ENCODE assay signal across 4 cellular contexts in the genomic region with DNA sequence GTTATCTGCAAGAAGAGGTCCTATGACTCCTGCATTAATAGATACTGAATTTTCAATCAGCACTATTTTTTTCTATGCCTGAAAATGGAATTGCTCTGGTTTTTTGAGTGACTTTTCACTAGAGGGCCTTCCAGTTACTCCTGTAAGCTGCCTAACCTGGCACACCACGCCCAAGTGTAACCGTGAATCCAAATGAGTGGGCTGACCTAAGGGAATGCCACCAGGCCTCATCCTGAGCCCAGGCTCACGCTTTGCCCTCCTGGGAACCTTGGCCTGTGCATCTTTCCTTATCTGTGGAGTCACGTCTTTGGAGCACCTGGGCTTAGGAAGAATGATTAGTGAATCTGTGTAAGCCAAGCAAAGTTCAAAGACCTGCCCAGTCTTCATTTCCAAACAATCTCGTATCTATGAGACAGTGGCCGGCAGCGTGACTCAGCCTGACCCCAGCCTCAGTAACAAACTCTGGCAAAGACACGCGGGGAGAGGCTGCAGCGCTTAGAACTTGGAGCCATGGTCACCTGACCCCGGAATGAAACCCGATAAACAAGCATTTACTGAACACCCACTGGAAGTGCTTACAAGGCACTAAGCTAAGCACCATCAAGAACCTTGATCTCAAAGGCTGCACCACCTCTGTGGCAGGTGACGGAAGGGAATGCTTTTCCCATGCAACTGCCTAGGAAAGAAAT. TPM values are rescaled to one million over a fixed set of nuclear protein-coding genes. Genes with fewer than 3 reads are reported as not detected.
"Had no signal": no experiment of that assay in that cellular context is flagged by ENCODE, and none has a peak within 500 bp of the region (broad histone marks: within the 10 kb centered on the region; RNA-seq: fewer than 3 reads in every experiment).

No MANE protein-coding gene starts in this region.

RNA-seq across cellular contexts. Expression of gene SLC2A7, which starts 32.1 kb away (rescaled TPM):
- total RNA-seq: HT1080, M059J, Right ventricle myocardium superior, SJSA1 had no signal

RNA-seq across cellular contexts. Expression of gene CA6, which starts 48.5 kb away (rescaled TPM):
- total RNA-seq: HT1080, M059J, Right ventricle myocardium superior, SJSA1 had no signal
